Comparison of ENCODE assay signal across 10 cellular contexts in genomic region chr3:128343287-128344045, GRCh38.
DNase-seq lines count a peak whose midpoint lies in the region; ATAC-seq and TF ChIP-seq lines count a peak whose summit lies in the region.
"Had no signal": no experiment of that assay in that cellular context is flagged by ENCODE, and none has a peak within 500 bp of the region (broad histone marks: within the 10 kb centered on the region; RNA-seq: fewer than 3 reads in every experiment).

No MANE protein-coding gene starts in this region.

- H3K9me3 Mint-ChIP-seq in chondrocyte (ENCODE audit: low read depth), result no peaks in the 10 kb centered on the region

- H3K4me1 Mint-ChIP-seq in chondrocyte (ENCODE audit: low read depth), result peaks cover 19% of the 10 kb centered on the region

- peak; percentile 8 for ATAC-seq in omental fat pad (ENCODE audit: low FRiP score)
- no peak for ATAC-seq in HG03521 (IDR thresholded peaks at IDR 0.05; ENCODE audit: unreplicated experiment)

- no peaks in the 10 kb centered on the region for H3K27me3 Mint-ChIP-seq in chondrocyte (ENCODE audit: low read depth)

- DNase-seq in EL, result peak; percentile 77
- DNase-seq in NCI-H2029 treated with DMSO at 0.1 percent for 48 hours (lab: John Stamatoyannopoulos, UW), result peak; percentile 30
- peak; percentile 51 for DNase-seq in chondrocyte (ENCODE audit: low spot score)
- no peak for DNase-seq in omental fat pad (ENCODE audit: low spot score)
- DNase-seq in GM20000 (ENCODE audit: low spot score), result no peak
- no peak for DNase-seq in CD1c-positive myeloid dendritic cell (ENCODE audit: extremely low spot score)
- no peak for DNase-seq in stimulated activated naive CD4-positive, alpha-beta T cell treated with Interleukin-2 at 50 U/mL for 16 hours (lab: John Stamatoyannopoulos, UW)
- DNase-seq: heart right ventricle; stimulated activated CD4-positive, alpha-beta T cell treated with anti-CD3 and anti-CD28 coated beads, Interleukin-2, amount 100 ng/mL, for 48 hours had no signal

- H3K27ac Mint-ChIP-seq in chondrocyte (ENCODE audit: unreplicated experiment), result no peak overlapping the region

- no peak for TF ChIP-seq CTCF in chondrocyte (IDR thresholded peaks at IDR 0.05)
- TF ChIP-seq CTCF in omental fat pad (IDR thresholded peaks at IDR 0.05), result no peak
- no peak for TF ChIP-seq CTCF in GM20000 (IDR thresholded peaks at IDR 0.05; ENCODE audit: extremely low read depth, missing control alignments)

- H3K4me3 Mint-ChIP-seq in chondrocyte (ENCODE audit: unreplicated experiment), result no peak overlapping the region

- peaks cover 1% of the 10 kb centered on the region for H3K36me3 Mint-ChIP-seq in chondrocyte (ENCODE audit: low read depth)

Comparison
In these comparisons a context has a peak if more than half of its experiments do, and no peak if none do; other contexts are left out.
1. DNase-seq: peak in EL (single experiment), NCI-H2029 treated with DMSO at 0.1 percent for 48 hours (single experiment) and chondrocyte (single experiment); none in omental fat pad (single experiment), GM20000 (single experiment), CD1c-positive myeloid dendritic cell (single experiment) and stimulated activated naive CD4-positive, alpha-beta T cell treated with Interleukin-2 at 50 U/mL for 16 hours (single experiment).